Comparison of ENCODE assay signal across 9 cellular contexts in genomic region chr12:89789862-89790261, GRCh38.
DNase-seq lines count a peak whose midpoint lies in the region; ATAC-seq, FAIRE-seq and TF ChIP-seq lines count a peak whose summit lies in the region.
"Had no signal": no experiment of that assay in that cellular context is flagged by ENCODE, and none has a peak within 500 bp of the region (broad histone marks: within the 10 kb centered on the region; RNA-seq: fewer than 3 reads in every experiment).

No MANE protein-coding gene starts in this region.

- CTCF ChIA-PET in A549 (lab: Yijun Ruan, JAX): no interaction called here

- H3K9me3 ChIP-seq in A549: peaks cover 23% of the 10 kb centered on the region

- DNase-seq in A549 (ENCODE audit: low read depth in 1 of 2, low spot score in 1 of 2) (no peak), choroid plexus epithelial cell (ENCODE audit: low read depth) (peak; percentile 14), NCI-H1417 (lab: John Stamatoyannopoulos, UW) (no peak), RKO (ENCODE audit: low spot score) (no peak), immature natural killer cell (no peak)
- DNase-seq in activated CD4-positive, alpha-beta T cell treated with anti-CD3 and anti-CD28 coated beads, Interleukin-2, amount 10 ng/mL, durations not matched to agents 24 days and 14 days: no peak
- DNase-seq: activated CD8-positive, alpha-beta T cell treated with anti-CD3 and anti-CD28 coated beads, Interleukin-2, amount 10 ng/mL, durations not matched to agents 7 days and 5 days had no signal

- H3K27ac ChIP-seq in A549: no peak overlapping the region

- TF ChIP-seq POLR2A in A549 (IDR thresholded peaks at IDR 0.05; ENCODE audit: low read length): no peak

- peaks cover 6 to 15% (median 12%) of the 10 kb centered on the region in 3 donors for H3K36me3 Mint-ChIP-seq in immature natural killer cell
- H3K36me3 Mint-ChIP-seq in activated CD4-positive, alpha-beta T cell treated with anti-CD3 and anti-CD28 coated beads, Interleukin-2, amount 10 ng/mL, durations not matched to agents 24 days and 14 days (ENCODE audit: low read depth): peaks cover 2% of the 10 kb centered on the region

- no peak overlapping the region for H3K4me2 ChIP-seq in A549

- H3K4me3 ChIP-seq in A549 (no peak overlapping the region), choroid plexus epithelial cell (ENCODE audit: low read depth, low read length) (no peak overlapping the region)

- FAIRE-seq in A549 (lab: Jason Lieb, UNC): peak; percentile 43

- no peak for ATAC-seq in A549
- peak; percentile 80 for ATAC-seq in GM19438 (IDR thresholded peaks at IDR 0.05; ENCODE audit: low read depth, unreplicated experiment)
- peak; percentile 94 for ATAC-seq in HG03378 (IDR thresholded peaks at IDR 0.05; ENCODE audit: unreplicated experiment)
- ATAC-seq: activated CD8-positive, alpha-beta T cell treated with anti-CD3 and anti-CD28 coated beads, Interleukin-2, amount 10 ng/mL, durations not matched to agents 7 days and 5 days had no signal

- H3K9me3 Mint-ChIP-seq in immature natural killer cell: peaks cover 0 to 9% (median 6%) of the 10 kb centered on the region in 6 donors
- H3K9me3 Mint-ChIP-seq in activated CD4-positive, alpha-beta T cell treated with anti-CD3 and anti-CD28 coated beads, Interleukin-2, amount 10 ng/mL, durations not matched to agents 24 days and 14 days: peaks cover 18% of the 10 kb centered on the region

- POLR2A ChIA-PET in A549 (lab: Yijun Ruan, JAX): no interaction called here

- intact Hi-C loops in activated CD4-positive, alpha-beta T cell treated with anti-CD3 and anti-CD28 coated beads, Interleukin-2, amount 10 ng/mL, durations not matched to agents 24 days and 14 days (cut with micrococcal nuclease): no loop called here

- H3K4me3 Mint-ChIP-seq in immature natural killer cell: peak overlapping the region in 1 of 5 donors; percentile 21
- H3K4me3 Mint-ChIP-seq in activated CD4-positive, alpha-beta T cell treated with anti-CD3 and anti-CD28 coated beads, Interleukin-2, amount 10 ng/mL, durations not matched to agents 24 days and 14 days: no peak overlapping the region
- H3K4me3 Mint-ChIP-seq: activated CD8-positive, alpha-beta T cell treated with anti-CD3 and anti-CD28 coated beads, Interleukin-2, amount 10 ng/mL, durations not matched to agents 7 days and 5 days had no signal

- no peak for TF ChIP-seq RAD21 in A549 (conservative IDR thresholded peaks at IDR 0.05 in 1 of 2, IDR thresholded peaks at IDR 0.05 in 1 of 2)

- WGBS in A549 (ENCODE audit: missing lambda C conversion rate): 25% methylated on average over 1 of the region's 1 CpG

- no peak for TF ChIP-seq CTCF in A549 (IDR thresholded peaks at IDR 0.05)
- no peak for TF ChIP-seq CTCF in choroid plexus epithelial cell (conservative IDR thresholded peaks at IDR 0.05; ENCODE audit: low read depth, low read length)

- TF ChIP-seq EP300 in A549 (IDR thresholded peaks at IDR 0.05): no peak

- H3K27me3 Mint-ChIP-seq in immature natural killer cell (ENCODE audit: low read depth in 3 of 3): no peaks in the 10 kb centered on the region
- H3K27me3 Mint-ChIP-seq in activated CD4-positive, alpha-beta T cell treated with anti-CD3 and anti-CD28 coated beads, Interleukin-2, amount 10 ng/mL, durations not matched to agents 24 days and 14 days: peaks cover 3% of the 10 kb centered on the region

- peak overlapping the region in 1 of 6 donors; percentile 33 for H3K27ac Mint-ChIP-seq in immature natural killer cell
- H3K27ac Mint-ChIP-seq in activated CD4-positive, alpha-beta T cell treated with anti-CD3 and anti-CD28 coated beads, Interleukin-2, amount 10 ng/mL, durations not matched to agents 24 days and 14 days: no peak overlapping the region
- H3K27ac Mint-ChIP-seq: activated CD8-positive, alpha-beta T cell treated with anti-CD3 and anti-CD28 coated beads, Interleukin-2, amount 10 ng/mL, durations not matched to agents 7 days and 5 days had no signal

- no peaks in the 10 kb centered on the region for H3K4me1 ChIP-seq in A549

- H3K4me1 Mint-ChIP-seq in immature natural killer cell: peaks cover 0 to 5% of the 10 kb centered on the region in 2 donors
- no peaks in the 10 kb centered on the region for H3K4me1 Mint-ChIP-seq in activated CD4-positive, alpha-beta T cell treated with anti-CD3 and anti-CD28 coated beads, Interleukin-2, amount 10 ng/mL, durations not matched to agents 24 days and 14 days

TF ChIP-seq in A549, 52 proteins besides CTCF, POLR2A, EP300 and RAD21:
- TF ChIP-seq FOSL2 (IDR thresholded peaks at IDR 0.05) (no peak), FOSL2 (CRISPR knock-in tag; IDR thresholded peaks at IDR 0.05) (no peak)

Comparison
In these comparisons a context has a peak if more than half of its experiments do, and no peak if none do; other contexts are left out.
1. ATAC-seq: peak in GM19438 (single experiment) and HG03378 (single experiment); none in A549 (0 of 2).